In genomic region chr7:120553497-120553896, GRCh38 we compare ENCODE assay signal across 20 cellular contexts.
DNase-seq lines count a peak whose midpoint lies in the region; ATAC-seq and TF ChIP-seq lines count a peak whose summit lies in the region.
"Had no signal": no experiment of that assay in that cellular context is flagged by ENCODE, and none has a peak within 500 bp of the region (broad histone marks: within the 10 kb centered on the region; RNA-seq: fewer than 3 reads in every experiment).

No MANE protein-coding gene starts in this region.

- DNase-seq in GM13977 (ENCODE audit: low spot score) (peak; percentile 9), NCI-H524 (lab: John Stamatoyannopoulos, UW) (peak; percentile 28 to 76), SKM-1 (lab: John Stamatoyannopoulos, UW; ENCODE audit: unreplicated experiment) (no peak), SIG-M5 (lab: John Stamatoyannopoulos, UW) (no peak), NCI-H2227 (lab: John Stamatoyannopoulos, UW; ENCODE audit: unreplicated experiment) (no peak)
- DNase-seq: activated CD8-positive, alpha-beta memory T cell treated with anti-CD3 and anti-CD28 coated beads, Interleukin-2, amount 50 U/mL, for 4 hours; activated naive CD4-positive, alpha-beta T cell treated with anti-CD3 and anti-CD28 coated beads, Interleukin-2, amount 10 ng/mL, durations not matched to agents 7 days and 5 days; body of pancreas; GDM1; H7; hypothalamus; left cardiac atrium; mucosa of descending colon; MV-4-11; occipital lobe; stimulated activated naive B cell treated with anti-CD40 and anti-IgM and Interleukin-4, amounts not matched to agents 10 μg/mL and 1 μg/mL and 100 μg/mL, for 72 hours; upper lobe of left lung had no signal

- no peak for TF ChIP-seq CTCF in GM13977 (IDR thresholded peaks at IDR 0.05; ENCODE audit: extremely low read depth, insufficient read depth, missing control alignments)

- ATAC-seq in GM19467 (IDR thresholded peaks at IDR 0.05; ENCODE audit: unreplicated experiment) (peak; percentile 36), HG02870 (IDR thresholded peaks at IDR 0.05; ENCODE audit: unreplicated experiment) (peak; percentile 49), GM21515 (IDR thresholded peaks at IDR 0.05; ENCODE audit: unreplicated experiment) (no peak)
- ATAC-seq: body of pancreas; left cardiac atrium; mucosa of descending colon; stimulated activated naive B cell treated with anti-CD40 and anti-IgM and Interleukin-4, amounts not matched to agents 10 μg/mL and 1 μg/mL and 100 μg/mL, for 72 hours had no signal

- in situ Hi-C loops in GM13977 (cut with MboI; ENCODE audit: low pct_unique_long_range_greater_than_20kb, low sequenced_read_pairs, unreplicated experiment), result loop anchor here (10.0 to 25.0 kb wide), 2 partner anchors 619 to 1291 kb away; no protein-coding TSS in a partner anchor

Comparison
In these comparisons a context has a peak if more than half of its experiments do, and no peak if none do; other contexts are left out.
1. DNase-seq: peak in GM13977 (single experiment) and NCI-H524 (2 of 2); none in SKM-1 (single experiment), SIG-M5 (single experiment) and NCI-H2227 (single experiment).